Comparison of ENCODE assay signal across 25 cellular contexts in genomic region chr12:116126610-116127009, GRCh38.
DNase-seq lines count a peak whose midpoint lies in the region; ATAC-seq, FAIRE-seq and TF ChIP-seq lines count a peak whose summit lies in the region.
"Had no signal": no experiment of that assay in that cellular context is flagged by ENCODE, and none has a peak within 500 bp of the region (broad histone marks: within the 10 kb centered on the region; RNA-seq: fewer than 3 reads in every experiment).

No MANE protein-coding gene starts in this region.

- no peak for TF ChIP-seq EP300 in A549 (IDR thresholded peaks at IDR 0.05)
- TF ChIP-seq EP300 in K562 (IDR thresholded peaks at IDR 0.05; ENCODE audit: low read length), result no peak

- H4K20me1 ChIP-seq in GM23338 (replicated peaks; ENCODE audit: insufficient read depth) (peaks cover 8% of the 10 kb centered on the region), K562 (replicated peaks; ENCODE audit: control insufficient read depth, insufficient read depth, low read length) (0 out of 2 replicates have a peak, but pooled peaks cover 19% of the 10 kb centered on the region)

- TF ChIP-seq CTCF in A549 (IDR thresholded peaks at IDR 0.05) (no peak), GM23338 (conservative IDR thresholded peaks at IDR 0.05; ENCODE audit: low read depth in 2 of 2) (no peak), K562 (IDR thresholded peaks at IDR 0.05 in 2 of 3, conservative IDR thresholded peaks at IDR 0.05 in 1 of 3; ENCODE audit: insufficient read depth in 2 of 3, low read depth in 1 of 3, low read length in 3 of 3) (no peak), body of pancreas (IDR thresholded peaks at IDR 0.05) (no peak)

- H3F3A ChIP-seq in GM23338 (replicated peaks; ENCODE audit: low read depth), result no peaks in the 10 kb centered on the region

- no peak overlapping the region for H3K4me3 Mint-ChIP-seq in GM23338
- H3K4me3 Mint-ChIP-seq: activated naive CD4-positive, alpha-beta T cell treated with anti-CD3 and anti-CD28 coated beads, Interleukin-2, amount 50 U/mL, for 24 hours; activated T-cell treated with anti-CD3 and anti-CD28 coated beads, Interleukin-2, amount 50 U/mL, for 72 hours; mesothelial cell of epicardium; natural killer cell had no signal

- H3K27me3 ChIP-seq in GM23338 (ENCODE audit: insufficient read depth) (no peaks in the 10 kb centered on the region), K562 (ENCODE audit: control insufficient read depth in 2 of 2, insufficient read depth in 2 of 2, low read length in 2 of 2) (no peaks in the 10 kb centered on the region), body of pancreas (no peaks in the 10 kb centered on the region)
- H3K27me3 ChIP-seq: ascending aorta, sigmoid colon had no signal

- H3K4me1 ChIP-seq in A549, result peaks cover 82% of the 10 kb centered on the region
- peaks cover 53% of the 10 kb centered on the region for H3K4me1 ChIP-seq in GM23338 (ENCODE audit: insufficient read depth)
- peaks cover 1 to 29% of the 10 kb centered on the region in 2 experiments; a peak in 4 of 5 replicates for H3K4me1 ChIP-seq in K562 (replicated peaks in 1 of 2; ENCODE audit: control insufficient read depth in 2 of 2, insufficient read depth in 2 of 2, low read length in 2 of 2)
- peaks cover 56% of the 10 kb centered on the region for H3K4me1 ChIP-seq in body of pancreas

- TF ChIP-seq RAD21 in A549 (conservative IDR thresholded peaks at IDR 0.05 in 1 of 2, IDR thresholded peaks at IDR 0.05 in 1 of 2) (no peak), K562 (CRISPR knock-in tag; conservative IDR thresholded peaks at IDR 0.05 in 1 of 2, IDR thresholded peaks at IDR 0.05 in 1 of 2) (no peak)

- H3K4me2 ChIP-seq in A549 (peak overlapping the region; percentile 28; the same call in 2 of the 3 replicates), GM23338 (no peak overlapping the region), K562 (ENCODE audit: insufficient read depth, low read length) (no peak overlapping the region)
- H3K4me2 ChIP-seq: KMS-11 had no signal

- H3K9me1 ChIP-seq in K562 (ENCODE audit: control insufficient read depth, insufficient read depth, low read length), result no peaks in the 10 kb centered on the region

- H3K27me3 Mint-ChIP-seq in GM23338 (ENCODE audit: insufficient read depth, low read depth, poor library complexity), result no peaks in the 10 kb centered on the region
- H3K27me3 Mint-ChIP-seq: activated naive CD4-positive, alpha-beta T cell treated with anti-CD3 and anti-CD28 coated beads, Interleukin-2, amount 50 U/mL, for 24 hours had no signal

- H3K27ac Mint-ChIP-seq in GM23338, result peak overlapping the region; percentile 58; the same call in 1 of the 2 replicates
- H3K27ac Mint-ChIP-seq: activated naive CD4-positive, alpha-beta T cell treated with anti-CD3 and anti-CD28 coated beads, Interleukin-2, amount 50 U/mL, for 24 hours; activated T-cell treated with anti-CD3 and anti-CD28 coated beads, Interleukin-2, amount 50 U/mL, for 72 hours; mesothelial cell of epicardium had no signal

- H3K4me1 Mint-ChIP-seq in GM23338, result peaks cover 59% of the 10 kb centered on the region

- no TSS peak for BruUV-seq in K562 (replicated peaks; lab: Mats Ljungman, UMichigan)

- CTCF ChIA-PET in A549 (lab: Yijun Ruan, JAX), result no interaction called here
- CTCF ChIA-PET in K562 (lab: Yijun Ruan, JAX; ENCODE audit: low intra/inter-chr PET ratio), result no interaction called here

- FAIRE-seq in A549 (lab: Jason Lieb, UNC) (no peak), K562 (lab: Jason Lieb, UNC) (no peak)
- FAIRE-seq: D721Med, GM18507 had no signal

- in situ Hi-C loops in K562 (cut with MboI), result no loop called here

- ATAC-seq in A549, result no peak
- no peak for ATAC-seq in GM23338
- no peak for ATAC-seq in K562
- no peak for ATAC-seq in body of pancreas
- ATAC-seq: activated T-cell treated with anti-CD3 and anti-CD28 coated beads, Interleukin-2, amount 50 U/mL, for 72 hours; left colon; natural killer cell had no signal

- no peaks in the 10 kb centered on the region for H3K9me2 ChIP-seq in GM23338 (ENCODE audit: insufficient read depth)

- H3K36me3 ChIP-seq in GM23338 (ENCODE audit: insufficient read depth) (no peaks in the 10 kb centered on the region), K562 (ENCODE audit: control insufficient read depth, insufficient read depth, low read length) (no peaks in the 10 kb centered on the region), body of pancreas (replicated peaks in 1 of 2; ENCODE audit: insufficient read depth in 1 of 2, low read depth in 2 of 2) (no peaks in the 10 kb centered on the region)
- H3K36me3 ChIP-seq: ascending aorta, sigmoid colon had no signal

- no peak for TF ChIP-seq POLR2A in A549 (IDR thresholded peaks at IDR 0.05; ENCODE audit: low read length)
- no peak for TF ChIP-seq POLR2A in K562 (conservative IDR thresholded peaks at IDR 0.05)
- TF ChIP-seq POLR2A in body of pancreas (IDR thresholded peaks at IDR 0.05), result no peak

- no peaks in the 10 kb centered on the region for H3K9me3 Mint-ChIP-seq in GM23338
- H3K9me3 Mint-ChIP-seq: activated naive CD4-positive, alpha-beta T cell treated with anti-CD3 and anti-CD28 coated beads, Interleukin-2, amount 50 U/mL, for 24 hours; activated T-cell treated with anti-CD3 and anti-CD28 coated beads, Interleukin-2, amount 50 U/mL, for 72 hours; mesothelial cell of epicardium; natural killer cell had no signal

- intact Hi-C loops in K562 (cut with micrococcal nuclease), result no loop called here
- intact Hi-C loops in body of pancreas (cut with DNase I), result no loop called here

- no peaks in the 10 kb centered on the region for H3K36me3 Mint-ChIP-seq in GM23338 (ENCODE audit: low read depth)
- H3K36me3 Mint-ChIP-seq: activated naive CD4-positive, alpha-beta T cell treated with anti-CD3 and anti-CD28 coated beads, Interleukin-2, amount 50 U/mL, for 24 hours; mesothelial cell of epicardium; natural killer cell had no signal

- DNase-seq in A549 (ENCODE audit: low read depth in 1 of 2, low spot score in 1 of 2) (no peak), GM23338 (ENCODE audit: low spot score) (no peak), K562 (ENCODE audit: extremely low read depth in 1 of 4, low spot score in 3 of 4) (no peak), iris pigment epithelial cell (ENCODE audit: low read depth) (peak; percentile 52), Kasumi-1 (lab: John Stamatoyannopoulos, UW) (no peak), body of pancreas (no peak), EL (no peak)
- DNase-seq in activated effector memory CD4-positive, alpha-beta T cell treated with Interleukin-2 at 50 U/mL for 16 hours, result no peak
- DNase-seq: activated CD4-positive, alpha-beta T cell treated with anti-CD3 and anti-CD28 coated beads for 4 hours; activated T-cell treated with anti-CD3 and anti-CD28 coated beads, Interleukin-2, amount 50 U/mL, for 72 hours; cerebellar nuclear complex; erythroblast; glutamatergic neuron; left colon; natural killer cell; NCI-H2171 treated with DMSO at 0.1 percent for 48 hours; NCI-H526; SHP77 treated with DMSO at 0.1 percent for 48 hours; sigmoid colon had no signal

- H3K79me2 ChIP-seq in GM23338 (replicated peaks; ENCODE audit: insufficient read depth) (peaks cover 95% of the 10 kb centered on the region), K562 (ENCODE audit: control insufficient read depth, insufficient read depth, low read length) (peaks cover 100% of the 10 kb centered on the region)

- no peak overlapping the region for H3K9ac ChIP-seq in K562 (ENCODE audit: insufficient read depth in 1 of 2, low read depth in 2 of 2, low read length in 2 of 2)
- H3K9ac ChIP-seq: KMS-11 had no signal

- H3K4me3 ChIP-seq in A549 (no peak overlapping the region), GM23338 (no peak overlapping the region), K562 (no peak overlapping the region), body of pancreas (no peak overlapping the region)
- H3K4me3 ChIP-seq: ascending aorta, sigmoid colon had no signal

- POLR2A ChIA-PET in A549 (lab: Yijun Ruan, JAX), result no interaction called here
- POLR2A ChIA-PET in K562 (lab: Yijun Ruan, JAX), result interaction anchor here (0.7 to 2.7 kb wide), 2 partner anchors 15 to 119 kb away, joined by 3 to 8 read pairs; no protein-coding TSS in a partner anchor

- H3K27ac ChIP-seq in A549 (no peak overlapping the region; a peak in 1 of 6 replicates), GM23338 (ENCODE audit: low read depth) (no peak overlapping the region), K562 (ENCODE audit: extremely low read depth, low read depth, low read length) (peak overlapping the region; percentile 21; the same call in 1 of the 3 replicates), body of pancreas (no peak overlapping the region)
- H3K27ac ChIP-seq: ascending aorta, KMS-11 had no signal

- H2AFZ ChIP-seq in GM23338, result no peak overlapping the region
- H2AFZ ChIP-seq in K562 (ENCODE audit: low read depth, low read length), result no peak overlapping the region

- no peaks in the 10 kb centered on the region for H3K9me3 ChIP-seq in A549
- no peaks in the 10 kb centered on the region for H3K9me3 ChIP-seq in K562 (replicated peaks; ENCODE audit: control insufficient read depth, insufficient read depth, low read depth, low read length)
- H3K9me3 ChIP-seq in body of pancreas, result no peaks in the 10 kb centered on the region
- H3K9me3 ChIP-seq: ascending aorta, sigmoid colon had no signal

TF ChIP-seq in GM23338, 12 proteins besides CTCF, POLR2A, EP300 and RAD21 (continues in another document):
- no peak for TF ChIP-seq JUNB (IDR thresholded peaks at IDR 0.05; ENCODE audit: unreplicated experiment)

TF ChIP-seq in K562, 482 proteins besides CTCF, POLR2A, EP300 and RAD21 (continues in another document):
- no peak for TF ChIP-seq AFF4 (CRISPR knock-in tag; IDR thresholded peaks at IDR 0.05)
